ENCODE assay signal across 1 cellular context in the genomic region with DNA sequence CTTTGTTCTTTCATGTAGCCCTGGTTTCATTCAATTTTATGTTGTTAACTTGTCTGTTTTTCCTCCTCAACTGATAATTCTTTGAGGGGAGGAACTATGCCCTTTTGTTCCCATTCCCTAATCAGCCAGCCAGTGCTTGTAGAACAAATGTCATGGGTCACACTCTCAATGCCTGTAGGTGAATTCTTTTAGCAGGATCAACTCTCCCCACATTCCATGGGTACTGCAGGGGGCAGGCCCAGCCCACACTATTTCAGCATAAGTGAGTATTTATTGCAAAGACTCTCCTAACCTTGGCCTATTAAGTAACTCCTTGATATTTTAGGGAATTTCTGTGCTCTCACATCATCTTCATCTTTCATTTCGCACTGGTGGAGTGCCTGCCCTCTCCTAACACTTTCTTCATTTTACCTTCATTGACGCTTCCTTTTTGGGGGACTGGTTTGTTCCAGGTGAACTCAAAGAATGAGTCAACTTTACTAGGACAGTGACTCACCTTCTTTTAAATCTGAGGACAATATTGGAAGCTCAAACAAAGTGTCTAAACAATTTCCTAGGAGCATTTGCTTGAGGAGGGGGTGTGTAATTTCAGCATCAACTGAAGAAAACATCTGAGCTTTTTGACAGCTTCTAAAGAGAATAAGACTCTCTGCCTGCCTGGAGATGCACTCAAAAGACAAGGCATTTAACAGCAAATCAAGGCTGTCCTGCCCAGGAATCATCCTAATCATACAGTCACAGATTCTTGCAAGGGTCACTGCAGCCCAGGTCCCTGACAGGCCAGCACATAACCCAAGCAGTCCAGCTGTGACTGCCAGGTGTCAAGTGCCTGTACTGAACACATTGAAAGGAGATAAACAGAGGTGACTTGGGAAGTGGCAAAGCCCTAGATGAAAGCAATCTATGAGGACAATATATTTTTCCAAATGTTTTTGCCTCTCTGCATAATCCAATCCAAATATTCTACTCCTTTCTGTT.
TF ChIP-seq lines count a peak whose summit lies in the region.

No MANE protein-coding gene starts in this region.

TF ChIP-seq in HCT116, 20 proteins besides CTCF, POLR2A, EP300 and RAD21 (continued from another document):
- TF ChIP-seq EZH2phosphoT487 (IDR thresholded peaks at IDR 0.05; ENCODE audit: borderline replicate concordance) (no peak), TCF7L2 (IDR thresholded peaks at IDR 0.05; ENCODE audit: borderline replicate concordance, extremely low read depth, insufficient read depth, insufficient read length) (no peak), ZFX (IDR thresholded peaks at IDR 0.05) (no peak), EGR1 (IDR thresholded peaks at IDR 0.05; ENCODE audit: low read depth) (no peak), FOSL1 (IDR thresholded peaks at IDR 0.05; ENCODE audit: low read depth) (peak; percentile 85), EZH2 (IDR thresholded peaks at IDR 0.05) (no peak), ZNF274 (IDR thresholded peaks at IDR 0.05; ENCODE audit: low read depth, low read length) (no peak), SP1 (IDR thresholded peaks at IDR 0.05; ENCODE audit: low read depth) (0 out of 2 replicates have a peak, but pooled peaks have one; percentile 35), ELF1 (IDR thresholded peaks at IDR 0.05; ENCODE audit: borderline replicate concordance, low read depth) (no peak), CBX3 (IDR thresholded peaks at IDR 0.05; ENCODE audit: low read depth) (peak; percentile 58; the same call in 1 of the 2 replicates), REST (IDR thresholded peaks at IDR 0.05; ENCODE audit: low read depth) (no peak), POLR2AphosphoS5 (IDR thresholded peaks at IDR 0.05; ENCODE audit: low read depth, low read length) (no peak), SRF (IDR thresholded peaks at IDR 0.05; ENCODE audit: low read depth) (peak; percentile 62)
- TF ChIP-seq, protein P1, sequence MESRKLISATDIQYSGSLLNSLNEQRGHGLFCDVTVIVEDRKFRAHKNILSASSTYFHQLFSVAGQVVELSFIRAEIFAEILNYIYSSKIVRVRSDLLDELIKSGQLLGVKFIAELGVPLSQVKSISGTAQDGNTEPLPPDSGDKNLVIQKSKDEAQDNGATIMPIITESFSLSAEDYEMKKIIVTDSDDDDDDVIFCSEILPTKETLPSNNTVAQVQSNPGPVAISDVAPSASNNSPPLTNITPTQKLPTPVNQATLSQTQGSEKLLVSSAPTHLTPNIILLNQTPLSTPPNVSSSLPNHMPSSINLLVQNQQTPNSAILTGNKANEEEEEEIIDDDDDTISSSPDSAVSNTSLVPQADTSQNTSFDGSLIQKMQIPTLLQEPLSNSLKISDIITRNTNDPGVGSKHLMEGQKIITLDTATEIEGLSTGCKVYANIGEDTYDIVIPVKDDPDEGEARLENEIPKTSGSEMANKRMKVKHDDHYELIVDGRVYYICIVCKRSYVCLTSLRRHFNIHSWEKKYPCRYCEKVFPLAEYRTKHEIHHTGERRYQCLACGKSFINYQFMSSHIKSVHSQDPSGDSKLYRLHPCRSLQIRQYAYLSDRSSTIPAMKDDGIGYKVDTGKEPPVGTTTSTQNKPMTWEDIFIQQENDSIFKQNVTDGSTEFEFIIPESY (IDR thresholded peaks at IDR 0.05; ENCODE audit: extremely low read depth, insufficient replicate concordance, low read length), result no peak
- TF ChIP-seq, protein P2, sequence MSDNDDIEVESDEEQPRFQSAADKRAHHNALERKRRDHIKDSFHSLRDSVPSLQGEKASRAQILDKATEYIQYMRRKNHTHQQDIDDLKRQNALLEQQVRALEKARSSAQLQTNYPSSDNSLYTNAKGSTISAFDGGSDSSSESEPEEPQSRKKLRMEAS (IDR thresholded peaks at IDR 0.05), result no peak; the same call in 1 of the 2 replicates
